Comparison of ENCODE assay signal across 1 cellular context in genomic region chr4:127782275-127783025, GRCh38.
TF ChIP-seq lines count a peak whose summit lies in the region.

TSS of gene HSPA4L (plus strand) at chr4:127782322. CDS start at chr4:127782551, 229 bp downstream.

TF ChIP-seq in HepG2, 621 proteins besides CTCF, POLR2A, EP300 and RAD21 (continued from another document and continues in another):
- TF ChIP-seq REPIN1 (CRISPR knock-in tag; IDR thresholded peaks at IDR 0.05; ENCODE audit: borderline replicate concordance, low read depth) (peak; percentile 30; the same call in 1 of the 2 replicates), BATF2 (CRISPR knock-in tag; IDR thresholded peaks at IDR 0.05) (no peak), ZNF563 (CRISPR knock-in tag; IDR thresholded peaks at IDR 0.05) (no peak; the same call in none of the 2 replicates), GPBP1L1 (CRISPR knock-in tag; IDR thresholded peaks at IDR 0.05) (no peak), RNF2 (conservative IDR thresholded peaks at IDR 0.05; ENCODE audit: low read depth) (peak; percentile 48; the same call in 1 of the 2 replicates), IKZF1 (IDR thresholded peaks at IDR 0.05) (no peak), DDIT3 (CRISPR knock-in tag; IDR thresholded peaks at IDR 0.05) (no peak), ZSCAN12 (CRISPR knock-in tag; IDR thresholded peaks at IDR 0.05) (no peak), ZNF446 (CRISPR knock-in tag; IDR thresholded peaks at IDR 0.05) (no peak), ZC3H13 (CRISPR knock-in tag; IDR thresholded peaks at IDR 0.05) (no peak), ZNF121 (CRISPR knock-in tag; IDR thresholded peaks at IDR 0.05) (no peak), SMAD9 (CRISPR knock-in tag; IDR thresholded peaks at IDR 0.05) (no peak), HOXA5 (CRISPR knock-in tag; IDR thresholded peaks at IDR 0.05) (peak; percentile 74; the same call in 1 of the 2 replicates), NR0B2 (CRISPR knock-in tag; IDR thresholded peaks at IDR 0.05) (no peak), TARDBP (CRISPR knock-in tag; IDR thresholded peaks at IDR 0.05) (no peak), CBFB (CRISPR knock-in tag; IDR thresholded peaks at IDR 0.05) (0 out of 2 replicates have a peak, but pooled peaks have one; percentile 19), DMTF1 (CRISPR knock-in tag; IDR thresholded peaks at IDR 0.05) (no peak), ZSCAN5A (CRISPR knock-in tag; IDR thresholded peaks at IDR 0.05; ENCODE audit: borderline replicate concordance) (no peak), HNF4A (CRISPR knock-in tag; IDR thresholded peaks at IDR 0.05) (no peak), TSC22D2 (CRISPR knock-in tag; IDR thresholded peaks at IDR 0.05; ENCODE audit: borderline replicate concordance) (no peak), KDM3A (CRISPR knock-in tag; IDR thresholded peaks at IDR 0.05; ENCODE audit: low read depth) (no peak), ZNF800 (CRISPR knock-in tag; IDR thresholded peaks at IDR 0.05) (no peak), NR1H2 (CRISPR knock-in tag; IDR thresholded peaks at IDR 0.05; ENCODE audit: borderline replicate concordance, low read depth) (no peak), ZNF567 (CRISPR knock-in tag; IDR thresholded peaks at IDR 0.05; ENCODE audit: borderline replicate concordance) (peak; percentile 86; the same call in 1 of the 2 replicates), SPEN (CRISPR knock-in tag; IDR thresholded peaks at IDR 0.05; ENCODE audit: low read depth) (no peak; the same call in none of the 2 replicates), TBP (CRISPR knock-in tag; IDR thresholded peaks at IDR 0.05) (no peak), ZNF263 (CRISPR knock-in tag; IDR thresholded peaks at IDR 0.05) (0 out of 2 replicates have a peak, but pooled peaks have one; percentile 35), ZBTB20 (CRISPR knock-in tag; IDR thresholded peaks at IDR 0.05; ENCODE audit: borderline replicate concordance, low read depth) (no peak), MTERF4 (CRISPR knock-in tag; IDR thresholded peaks at IDR 0.05) (no peak), DNMT3B (CRISPR knock-in tag; conservative IDR thresholded peaks at IDR 0.05) (no peak), MAFK (conservative IDR thresholded peaks at IDR 0.05 in 1 of 2, IDR thresholded peaks at IDR 0.05 in 1 of 2; ENCODE audit: low read length in 2 of 2) (no peak), ISL2 (CRISPR knock-in tag; IDR thresholded peaks at IDR 0.05) (0 out of 2 replicates have a peak, but pooled peaks have one; percentile 33), FOXK2 (IDR thresholded peaks at IDR 0.05) (no peak), ZNF776 (CRISPR knock-in tag; IDR thresholded peaks at IDR 0.05) (no peak; the same call in 1 of the 2 replicates), ZFP91 (CRISPR knock-in tag; IDR thresholded peaks at IDR 0.05; ENCODE audit: borderline replicate concordance) (peak; percentile 41; the same call in 1 of the 2 replicates), ZNF615 (CRISPR knock-in tag; IDR thresholded peaks at IDR 0.05; ENCODE audit: borderline replicate concordance) (no peak), MTF2 (CRISPR knock-in tag; IDR thresholded peaks at IDR 0.05; ENCODE audit: borderline replicate concordance) (no peak), ZNF878 (CRISPR knock-in tag; IDR thresholded peaks at IDR 0.05) (0 out of 2 replicates have a peak, but pooled peaks have one; percentile 32), DBP (CRISPR knock-in tag; IDR thresholded peaks at IDR 0.05; ENCODE audit: not compliant biosample characterization) (no peak), ZMYM3 (CRISPR knock-in tag; IDR thresholded peaks at IDR 0.05) (0 out of 2 replicates have a peak, but pooled peaks have one; percentile 9), RELA (CRISPR knock-in tag; IDR thresholded peaks at IDR 0.05) (no peak), ZNF136 (CRISPR knock-in tag; IDR thresholded peaks at IDR 0.05; ENCODE audit: low read depth) (peak; percentile 31; the same call in 1 of the 2 replicates), YEATS4 (CRISPR knock-in tag; IDR thresholded peaks at IDR 0.05; ENCODE audit: borderline replicate concordance) (peak; percentile 72), MZF1 (CRISPR knock-in tag; IDR thresholded peaks at IDR 0.05; ENCODE audit: borderline replicate concordance) (no peak), NCOA2 (CRISPR knock-in tag; IDR thresholded peaks at IDR 0.05) (no peak), ZNF431 (CRISPR knock-in tag; IDR thresholded peaks at IDR 0.05; ENCODE audit: borderline replicate concordance, low read depth) (no peak), HIVEP1 (CRISPR knock-in tag; IDR thresholded peaks at IDR 0.05) (0 out of 2 replicates have a peak, but pooled peaks have one; percentile 67), SP2 (CRISPR knock-in tag; IDR thresholded peaks at IDR 0.05) (no peak), SMARCC2 (IDR thresholded peaks at IDR 0.05) (no peak), SIX4 (CRISPR knock-in tag; IDR thresholded peaks at IDR 0.05) (no peak), ZNF207 (IDR thresholded peaks at IDR 0.05; ENCODE audit: borderline replicate concordance) (no peak), PAWR (CRISPR knock-in tag; IDR thresholded peaks at IDR 0.05; ENCODE audit: borderline replicate concordance) (no peak), MXD1 (CRISPR knock-in tag; IDR thresholded peaks at IDR 0.05) (0 out of 2 replicates have a peak, but pooled peaks have one; percentile 16), ZNF839 (CRISPR knock-in tag; IDR thresholded peaks at IDR 0.05; ENCODE audit: borderline replicate concordance) (0 out of 2 replicates have a peak, but pooled peaks have one; percentile 29), MAFG (CRISPR knock-in tag; IDR thresholded peaks at IDR 0.05) (no peak), ATF3 (CRISPR knock-in tag; IDR thresholded peaks at IDR 0.05) (no peak)
